Comparison of ENCODE assay signal across 1 cellular context in the genomic region with DNA sequence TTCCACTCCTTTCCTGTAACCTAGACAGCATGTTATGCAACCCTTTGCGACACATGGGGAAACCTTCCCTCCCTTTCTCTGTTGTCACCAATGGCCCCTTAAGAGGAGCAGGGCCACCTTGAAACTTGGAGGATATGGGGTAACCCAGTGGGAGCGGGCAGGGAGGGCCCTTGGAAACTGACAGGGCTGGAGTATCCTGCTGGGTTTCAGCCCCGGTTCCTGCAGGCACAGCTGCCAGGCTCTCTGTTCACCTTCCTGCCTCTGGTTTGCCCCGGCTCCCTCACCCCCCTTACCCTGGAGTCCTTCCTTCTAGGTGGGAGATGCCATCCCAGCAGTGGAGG.
TF ChIP-seq lines count a peak whose summit lies in the region.

No MANE protein-coding gene starts in this region.

TF ChIP-seq in GM23338, 12 proteins besides CTCF, POLR2A, EP300 and RAD21 (continued from another document):
- TF ChIP-seq EZH2phosphoT487 (IDR thresholded peaks at IDR 0.05; ENCODE audit: unreplicated experiment), result no peak
- TF ChIP-seq ZNF462 (CRISPR knock-in tag; IDR thresholded peaks at IDR 0.05), result no peak
- TF ChIP-seq, protein P1, sequence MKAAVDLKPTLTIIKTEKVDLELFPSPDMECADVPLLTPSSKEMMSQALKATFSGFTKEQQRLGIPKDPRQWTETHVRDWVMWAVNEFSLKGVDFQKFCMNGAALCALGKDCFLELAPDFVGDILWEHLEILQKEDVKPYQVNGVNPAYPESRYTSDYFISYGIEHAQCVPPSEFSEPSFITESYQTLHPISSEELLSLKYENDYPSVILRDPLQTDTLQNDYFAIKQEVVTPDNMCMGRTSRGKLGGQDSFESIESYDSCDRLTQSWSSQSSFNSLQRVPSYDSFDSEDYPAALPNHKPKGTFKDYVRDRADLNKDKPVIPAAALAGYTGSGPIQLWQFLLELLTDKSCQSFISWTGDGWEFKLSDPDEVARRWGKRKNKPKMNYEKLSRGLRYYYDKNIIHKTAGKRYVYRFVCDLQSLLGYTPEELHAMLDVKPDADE (IDR thresholded peaks at IDR 0.05), result no peak
- TF ChIP-seq EZH2 (IDR thresholded peaks at IDR 0.05; ENCODE audit: low read depth, unreplicated experiment), result no peak
- TF ChIP-seq STAT1 (IDR thresholded peaks at IDR 0.05; ENCODE audit: unreplicated experiment), result no peak
